Comparison of ENCODE assay signal across 8 cellular contexts in the genomic region with DNA sequence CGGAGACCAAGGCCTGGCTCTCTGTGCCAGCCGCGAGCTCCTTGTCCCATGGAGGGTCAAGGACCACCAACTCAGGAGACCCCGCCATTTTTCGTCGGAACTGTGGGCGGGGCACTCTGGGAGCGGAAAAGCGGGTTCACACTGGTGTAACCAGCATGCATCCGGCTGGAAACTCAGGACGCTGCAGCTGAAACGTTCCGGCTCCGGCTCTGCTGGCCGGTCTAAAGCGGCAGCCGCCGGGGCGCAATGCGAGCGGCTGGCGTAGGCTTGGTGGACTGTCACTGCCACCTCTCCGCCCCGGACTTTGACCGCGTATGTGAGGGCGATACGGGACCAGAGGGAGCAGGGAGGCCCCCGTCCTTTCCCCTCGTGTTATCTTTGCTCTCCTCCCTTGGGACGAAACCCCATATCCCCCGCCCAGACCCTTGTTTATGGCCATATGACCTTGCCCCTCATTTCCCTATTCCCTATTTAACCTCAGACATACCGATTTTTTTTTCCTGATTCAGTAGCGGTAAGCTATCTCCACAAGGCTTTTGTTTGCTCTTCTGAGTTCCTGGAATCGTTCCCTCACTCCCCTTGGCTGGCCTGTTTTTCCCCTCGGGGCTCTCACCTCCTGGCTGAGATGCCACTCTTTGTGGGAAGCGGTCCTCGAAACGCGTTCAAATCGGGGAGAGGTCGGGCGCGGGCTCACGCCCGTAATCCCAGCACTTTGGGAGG.
A peak's percentile ranks its signal among the peaks of the same experiment; 100 is the strongest.
DNase-seq lines count a peak whose midpoint lies in the region; ATAC-seq and TF ChIP-seq lines count a peak whose summit lies in the region.

A gene with protein sequence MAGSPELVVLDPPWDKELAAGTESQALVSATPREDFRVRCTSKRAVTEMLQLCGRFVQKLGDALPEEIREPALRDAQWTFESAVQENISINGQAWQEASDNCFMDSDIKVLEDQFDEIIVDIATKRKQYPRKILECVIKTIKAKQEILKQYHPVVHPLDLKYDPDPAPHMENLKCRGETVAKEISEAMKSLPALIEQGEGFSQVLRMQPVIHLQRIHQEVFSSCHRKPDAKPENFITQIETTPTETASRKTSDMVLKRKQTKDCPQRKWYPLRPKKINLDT (minus strand): TSS at position 102 of the 720 bp plus-strand sequence. CDS start 14 bp downstream, at position 88.
A gene with protein sequence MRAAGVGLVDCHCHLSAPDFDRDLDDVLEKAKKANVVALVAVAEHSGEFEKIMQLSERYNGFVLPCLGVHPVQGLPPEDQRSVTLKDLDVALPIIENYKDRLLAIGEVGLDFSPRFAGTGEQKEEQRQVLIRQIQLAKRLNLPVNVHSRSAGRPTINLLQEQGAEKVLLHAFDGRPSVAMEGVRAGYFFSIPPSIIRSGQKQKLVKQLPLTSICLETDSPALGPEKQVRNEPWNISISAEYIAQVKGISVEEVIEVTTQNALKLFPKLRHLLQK (plus strand): TSS at position 219 of the 720 bp plus-strand sequence. CDS start 28 bp downstream, at position 247.

- TF ChIP-seq EP300 in Ishikawa (IDR thresholded peaks at IDR 0.05; ENCODE audit: borderline replicate concordance): peak; percentile 53; the same call in 1 of the 2 replicates

- peak within 1 kb of the TSS; percentile 97 to 100 for H3K4me3 ChIP-seq in mucosa of rectum (ENCODE audit: low read length in 2 of 2)

- peaks cover 0 to 4% of the 10 kb centered on the region in 2 donors for H3K36me3 ChIP-seq in mucosa of rectum (ENCODE audit: control insufficient read depth in 2 of 2, insufficient read depth in 2 of 2, low read length in 2 of 2)

- peak within 1 kb of the TSS; percentile 95 to 98 for H3K9ac ChIP-seq in mucosa of rectum (ENCODE audit: low read depth in 1 of 2, low read length in 2 of 2)

- H3K27me3 ChIP-seq in mucosa of rectum (ENCODE audit: control insufficient read depth in 2 of 2, insufficient read depth in 2 of 2, low read length in 2 of 2): no peaks in the 10 kb centered on the region

- peak within 1 kb of the TSS; percentile 94 to 95 for H3K27ac ChIP-seq in mucosa of rectum (ENCODE audit: low read depth in 2 of 2, low read length in 2 of 2)

- peaks cover 3 to 5% of the 10 kb centered on the region in 2 donors for H3K4me1 ChIP-seq in mucosa of rectum (ENCODE audit: control insufficient read depth in 2 of 2, insufficient read depth in 2 of 2, low read length in 2 of 2)

- no peaks in the 10 kb centered on the region for H3K9me3 ChIP-seq in mucosa of rectum (ENCODE audit: control insufficient read depth in 2 of 2, low read length in 2 of 2)

- TF ChIP-seq POLR2A in erythroblast (IDR thresholded peaks at IDR 0.05; ENCODE audit: low read length): peak; percentile 98

- TF ChIP-seq RAD21 in Ishikawa (IDR thresholded peaks at IDR 0.05; ENCODE audit: low read depth): no peak

- peak; percentile 70 for ATAC-seq in GM21619 (IDR thresholded peaks at IDR 0.05; ENCODE audit: unreplicated experiment)

- DNase-seq in DMS153 treated with DMSO at 0.1 percent for 48 hours (lab: John Stamatoyannopoulos, UW; ENCODE audit: unreplicated experiment) (peak; percentile 96), OCI-M2 (lab: John Stamatoyannopoulos, UW; ENCODE audit: unreplicated experiment) (peak; percentile 97), erythroblast (lab: John Stamatoyannopoulos, UW) (peak; percentile 96 to 98)
- peak; percentile 99 for DNase-seq in activated T-cell treated with anti-CD3 and anti-CD28 coated beads, Interleukin-2, amount 50 U/mL, for 1 hour
- DNase-seq in stimulated activated CD8-positive, alpha-beta memory T cell treated with anti-CD3 and anti-CD28 coated beads, Interleukin-4, amount 100 ng/mL, for 4 hours (ENCODE audit: low read depth in 2 of 2, low spot score in 1 of 2): peak; percentile 83 to 98

TF ChIP-seq in Ishikawa, 13 proteins besides CTCF, POLR2A, EP300 and RAD21:
- TF ChIP-seq USF1 (IDR thresholded peaks at IDR 0.05) (peak; percentile 70), CREB1 (IDR thresholded peaks at IDR 0.05; ENCODE audit: low read depth) (no peak), CEBPB (IDR thresholded peaks at IDR 0.05) (peak; percentile 39; the same call in 1 of the 2 replicates), NFIC (IDR thresholded peaks at IDR 0.05) (peak; percentile 60; the same call in 1 of the 2 replicates), TEAD4 (IDR thresholded peaks at IDR 0.05) (peak; percentile 61), ZBTB7A (IDR thresholded peaks at IDR 0.05; ENCODE audit: low read depth) (peak; percentile 99), TAF1 (IDR thresholded peaks at IDR 0.05; ENCODE audit: low read depth) (peak; percentile 99), YY1 (IDR thresholded peaks at IDR 0.05; ENCODE audit: low read depth) (peak; percentile 94), EGR1 (IDR thresholded peaks at IDR 0.05) (peak; percentile 46), TCF12 (IDR thresholded peaks at IDR 0.05; ENCODE audit: low read depth) (peak; percentile 84), REST (IDR thresholded peaks at IDR 0.05; ENCODE audit: low read depth) (peak; percentile 10; the same call in 1 of the 2 replicates), FOXM1 (IDR thresholded peaks at IDR 0.05; ENCODE audit: borderline replicate concordance, low read depth) (0 out of 2 replicates have a peak, but pooled peaks have one; percentile 46), MAX (IDR thresholded peaks at IDR 0.05) (peak; percentile 88)

Comparison
In these comparisons a context has a peak if more than half of its experiments do, and no peak if none do; other contexts are left out.
1. Peak in every context shown above with its lines: DNase-seq, ATAC-seq, H3K4me3 ChIP-seq and H3K27ac ChIP-seq.